ENCODE assay signal across 1 cellular context in genomic region chr9:129358621-129359154, GRCh38.
TF ChIP-seq lines count a peak whose summit lies in the region.

No MANE protein-coding gene starts in this region.

TF ChIP-seq in K562, 482 proteins besides CTCF, POLR2A, EP300 and RAD21 (continued from another document):
- TF ChIP-seq, protein P1, sequence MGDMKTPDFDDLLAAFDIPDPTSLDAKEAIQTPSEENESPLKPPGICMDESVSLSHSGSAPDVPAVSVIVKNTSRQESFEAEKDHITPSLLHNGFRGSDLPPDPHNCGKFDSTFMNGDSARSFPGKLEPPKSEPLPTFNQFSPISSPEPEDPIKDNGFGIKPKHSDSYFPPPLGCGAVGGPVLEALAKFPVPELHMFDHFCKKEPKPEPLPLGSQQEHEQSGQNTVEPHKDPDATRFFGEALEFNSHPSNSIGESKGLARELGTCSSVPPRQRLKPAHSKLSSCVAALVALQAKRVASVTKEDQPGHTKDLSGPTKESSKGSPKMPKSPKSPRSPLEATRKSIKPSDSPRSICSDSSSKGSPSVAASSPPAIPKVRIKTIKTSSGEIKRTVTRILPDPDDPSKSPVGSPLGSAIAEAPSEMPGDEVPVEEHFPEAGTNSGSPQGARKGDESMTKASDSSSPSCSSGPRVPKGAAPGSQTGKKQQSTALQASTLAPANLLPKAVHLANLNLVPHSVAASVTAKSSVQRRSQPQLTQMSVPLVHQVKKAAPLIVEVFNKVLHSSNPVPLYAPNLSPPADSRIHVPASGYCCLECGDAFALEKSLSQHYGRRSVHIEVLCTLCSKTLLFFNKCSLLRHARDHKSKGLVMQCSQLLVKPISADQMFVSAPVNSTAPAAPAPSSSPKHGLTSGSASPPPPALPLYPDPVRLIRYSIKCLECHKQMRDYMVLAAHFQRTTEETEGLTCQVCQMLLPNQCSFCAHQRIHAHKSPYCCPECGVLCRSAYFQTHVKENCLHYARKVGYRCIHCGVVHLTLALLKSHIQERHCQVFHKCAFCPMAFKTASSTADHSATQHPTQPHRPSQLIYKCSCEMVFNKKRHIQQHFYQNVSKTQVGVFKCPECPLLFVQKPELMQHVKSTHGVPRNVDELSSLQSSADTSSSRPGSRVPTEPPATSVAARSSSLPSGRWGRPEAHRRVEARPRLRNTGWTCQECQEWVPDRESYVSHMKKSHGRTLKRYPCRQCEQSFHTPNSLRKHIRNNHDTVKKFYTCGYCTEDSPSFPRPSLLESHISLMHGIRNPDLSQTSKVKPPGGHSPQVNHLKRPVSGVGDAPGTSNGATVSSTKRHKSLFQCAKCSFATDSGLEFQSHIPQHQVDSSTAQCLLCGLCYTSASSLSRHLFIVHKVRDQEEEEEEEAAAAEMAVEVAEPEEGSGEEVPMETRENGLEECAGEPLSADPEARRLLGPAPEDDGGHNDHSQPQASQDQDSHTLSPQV (IDR thresholded peaks at IDR 0.05) = no peak
- no peak for TF ChIP-seq JUNB (CRISPR knock-in tag; conservative IDR thresholded peaks at IDR 0.05)
- TF ChIP-seq ZNF668 (CRISPR knock-in tag; IDR thresholded peaks at IDR 0.05) = no peak
- TF ChIP-seq PHF21A (IDR thresholded peaks at IDR 0.05; ENCODE audit: borderline replicate concordance, low read depth) = no peak
- no peak for TF ChIP-seq JUND (IDR thresholded peaks at IDR 0.05; ENCODE audit: borderline replicate concordance, low read depth, low read length)
- TF ChIP-seq JUND (tag; IDR thresholded peaks at IDR 0.05; ENCODE audit: borderline replicate concordance, low read depth, low read length) = no peak
- 0 out of 2 replicates have a peak, but pooled peaks have one; percentile 4 for TF ChIP-seq SMARCA5 (IDR thresholded peaks at IDR 0.05)
- no peak for TF ChIP-seq SP1 (CRISPR knock-in tag; IDR thresholded peaks at IDR 0.05)
- TF ChIP-seq, protein P2, sequence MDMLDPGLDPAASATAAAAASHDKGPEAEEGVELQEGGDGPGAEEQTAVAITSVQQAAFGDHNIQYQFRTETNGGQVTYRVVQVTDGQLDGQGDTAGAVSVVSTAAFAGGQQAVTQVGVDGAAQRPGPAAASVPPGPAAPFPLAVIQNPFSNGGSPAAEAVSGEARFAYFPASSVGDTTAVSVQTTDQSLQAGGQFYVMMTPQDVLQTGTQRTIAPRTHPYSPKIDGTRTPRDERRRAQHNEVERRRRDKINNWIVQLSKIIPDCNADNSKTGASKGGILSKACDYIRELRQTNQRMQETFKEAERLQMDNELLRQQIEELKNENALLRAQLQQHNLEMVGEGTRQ (CRISPR knock-in tag; IDR thresholded peaks at IDR 0.05) = no peak
- TF ChIP-seq, protein P3, sequence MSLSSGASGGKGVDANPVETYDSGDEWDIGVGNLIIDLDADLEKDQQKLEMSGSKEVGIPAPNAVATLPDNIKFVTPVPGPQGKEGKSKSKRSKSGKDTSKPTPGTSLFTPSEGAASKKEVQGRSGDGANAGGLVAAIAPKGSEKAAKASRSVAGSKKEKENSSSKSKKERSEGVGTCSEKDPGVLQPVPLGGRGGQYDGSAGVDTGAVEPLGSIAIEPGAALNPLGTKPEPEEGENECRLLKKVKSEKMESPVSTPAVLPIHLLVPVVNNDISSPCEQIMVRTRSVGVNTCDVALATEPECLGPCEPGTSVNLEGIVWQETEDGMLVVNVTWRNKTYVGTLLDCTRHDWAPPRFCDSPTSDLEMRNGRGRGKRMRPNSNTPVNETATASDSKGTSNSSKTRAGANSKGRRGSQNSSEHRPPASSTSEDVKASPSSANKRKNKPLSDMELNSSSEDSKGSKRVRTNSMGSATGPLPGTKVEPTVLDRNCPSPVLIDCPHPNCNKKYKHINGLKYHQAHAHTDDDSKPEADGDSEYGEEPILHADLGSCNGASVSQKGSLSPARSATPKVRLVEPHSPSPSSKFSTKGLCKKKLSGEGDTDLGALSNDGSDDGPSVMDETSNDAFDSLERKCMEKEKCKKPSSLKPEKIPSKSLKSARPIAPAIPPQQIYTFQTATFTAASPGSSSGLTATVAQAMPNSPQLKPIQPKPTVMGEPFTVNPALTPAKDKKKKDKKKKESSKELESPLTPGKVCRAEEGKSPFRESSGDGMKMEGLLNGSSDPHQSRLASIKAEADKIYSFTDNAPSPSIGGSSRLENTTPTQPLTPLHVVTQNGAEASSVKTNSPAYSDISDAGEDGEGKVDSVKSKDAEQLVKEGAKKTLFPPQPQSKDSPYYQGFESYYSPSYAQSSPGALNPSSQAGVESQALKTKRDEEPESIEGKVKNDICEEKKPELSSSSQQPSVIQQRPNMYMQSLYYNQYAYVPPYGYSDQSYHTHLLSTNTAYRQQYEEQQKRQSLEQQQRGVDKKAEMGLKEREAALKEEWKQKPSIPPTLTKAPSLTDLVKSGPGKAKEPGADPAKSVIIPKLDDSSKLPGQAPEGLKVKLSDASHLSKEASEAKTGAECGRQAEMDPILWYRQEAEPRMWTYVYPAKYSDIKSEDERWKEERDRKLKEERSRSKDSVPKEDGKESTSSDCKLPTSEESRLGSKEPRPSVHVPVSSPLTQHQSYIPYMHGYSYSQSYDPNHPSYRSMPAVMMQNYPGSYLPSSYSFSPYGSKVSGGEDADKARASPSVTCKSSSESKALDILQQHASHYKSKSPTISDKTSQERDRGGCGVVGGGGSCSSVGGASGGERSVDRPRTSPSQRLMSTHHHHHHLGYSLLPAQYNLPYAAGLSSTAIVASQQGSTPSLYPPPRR (CRISPR knock-in tag; IDR thresholded peaks at IDR 0.05; ENCODE audit: borderline replicate concordance) = no peak
- TF ChIP-seq ZEB2 (IDR thresholded peaks at IDR 0.05) = no peak
- TF ChIP-seq MYC (IDR thresholded peaks at IDR 0.05; ENCODE audit: low read depth, low read length) = no peak
- no peak for TF ChIP-seq MYC (CRISPR knock-in tag; IDR thresholded peaks at IDR 0.05; ENCODE audit: borderline replicate concordance, low read depth)
- TF ChIP-seq CCAR2 (IDR thresholded peaks at IDR 0.05; ENCODE audit: low read depth, low read length) = no peak
- TF ChIP-seq NFIC (IDR thresholded peaks at IDR 0.05) = no peak
- TF ChIP-seq, protein P4, sequence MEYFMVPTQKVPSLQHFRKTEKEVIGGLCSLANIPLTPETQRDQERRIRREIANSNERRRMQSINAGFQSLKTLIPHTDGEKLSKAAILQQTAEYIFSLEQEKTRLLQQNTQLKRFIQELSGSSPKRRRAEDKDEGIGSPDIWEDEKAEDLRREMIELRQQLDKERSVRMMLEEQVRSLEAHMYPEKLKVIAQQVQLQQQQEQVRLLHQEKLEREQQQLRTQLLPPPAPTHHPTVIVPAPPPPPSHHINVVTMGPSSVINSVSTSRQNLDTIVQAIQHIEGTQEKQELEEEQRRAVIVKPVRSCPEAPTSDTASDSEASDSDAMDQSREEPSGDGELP (CRISPR knock-in tag; IDR thresholded peaks at IDR 0.05; ENCODE audit: borderline replicate concordance) = 0 out of 2 replicates have a peak, but pooled peaks have one; percentile 10
- TF ChIP-seq ZNF316 (IDR thresholded peaks at IDR 0.05) = no peak
- peak; percentile 28 for TF ChIP-seq DACH1 (IDR thresholded peaks at IDR 0.05; ENCODE audit: partially characterized antibody)
- TF ChIP-seq DDX20 (tag; IDR thresholded peaks at IDR 0.05; ENCODE audit: low read depth) = no peak
- TF ChIP-seq HSF4 (CRISPR knock-in tag; IDR thresholded peaks at IDR 0.05; ENCODE audit: borderline replicate concordance) = no peak
- TF ChIP-seq IRF9 (tag; IDR thresholded peaks at IDR 0.05) = no peak
